ENCODE assay signal across 10 cellular contexts in the genomic region with DNA sequence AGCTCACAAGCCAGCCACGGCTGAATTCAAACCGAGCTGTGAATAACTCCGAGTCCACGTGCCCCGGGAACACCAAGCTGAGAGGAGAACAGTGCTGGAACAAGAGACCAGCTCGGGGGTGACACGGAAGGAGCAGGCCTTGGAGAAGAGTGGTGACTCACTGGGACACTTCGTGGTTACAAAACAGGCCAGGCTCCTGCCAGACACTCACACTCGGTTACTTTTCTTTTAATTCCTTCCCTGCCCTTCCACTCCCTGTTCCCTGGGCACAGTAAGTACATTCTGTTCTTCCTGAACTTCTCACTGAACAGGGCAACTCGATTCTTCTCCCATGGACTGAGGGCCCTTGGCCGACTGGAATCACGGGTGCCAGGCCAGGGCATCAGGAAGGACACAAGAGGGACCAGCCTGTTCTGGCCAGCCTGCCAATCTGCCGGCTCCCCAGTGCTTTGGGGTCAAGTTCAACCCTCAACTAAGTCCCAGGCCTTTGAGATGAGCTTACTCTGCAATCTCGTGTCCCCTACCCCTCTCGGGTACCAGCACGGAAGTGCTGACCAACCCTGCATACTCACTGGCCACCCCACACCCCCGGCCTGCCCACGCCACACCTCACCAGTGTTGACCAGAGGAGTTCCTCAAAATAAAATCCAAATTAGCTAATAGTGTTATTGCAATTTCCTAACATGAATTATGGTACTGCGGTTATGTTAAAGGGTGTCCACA.
A peak's percentile ranks its signal among the peaks of the same experiment; 100 is the strongest.
DNase-seq lines count a peak whose midpoint lies in the region; ATAC-seq, FAIRE-seq and TF ChIP-seq lines count a peak whose summit lies in the region.
"Had no signal": no experiment of that assay in that cellular context is flagged by ENCODE, and none has a peak within 500 bp of the region (broad histone marks: within the 10 kb centered on the region; RNA-seq: fewer than 3 reads in every experiment).

No MANE protein-coding gene starts in this region.

- DNase-seq in HS-5 (ENCODE audit: low read depth) (peak; percentile 11), bronchial epithelial cell (ENCODE audit: low read depth) (peak; percentile 87), left colon (peak; percentile 39 to 84), suprapubic skin (ENCODE audit: low spot score in 2 of 2) (peak; percentile 91 to 93), endothelial cell (ENCODE audit: low spot score) (no peak), H9 (no peak)
- DNase-seq: activated naive CD4-positive, alpha-beta T cell treated with anti-CD3 and anti-CD28 coated beads for 36 hours; stimulated activated CD4-positive, alpha-beta T cell treated with anti-CD3 and anti-CD28 coated beads, Interleukin-12 subunit alpha, Interleukin-12 subunit beta, amount 100 ng/mL, for 4 hours had no signal

- no peak overlapping the region for H3K23ac ChIP-seq in H9 (ENCODE audit: insufficient read length, low read depth, low read length)

- H2BK5ac ChIP-seq in H9 (ENCODE audit: insufficient read length, low read length) = no peak overlapping the region

- intact Hi-C loops in left colon (cut with DNase I, micrococcal nuclease) = no loop called here

- H3K4me3 ChIP-seq in bronchial epithelial cell (ENCODE audit: low read depth, low read length) (no peak overlapping the region), suprapubic skin (no peak overlapping the region)

- no peak overlapping the region for H2BK15ac ChIP-seq in H9 (ENCODE audit: low read depth, low read length)

- no peaks in the 10 kb centered on the region for H3K9me3 ChIP-seq in suprapubic skin
- H3K9me3 ChIP-seq in H9 (ENCODE audit: control insufficient read depth, low read depth, low read length) = no peaks in the 10 kb centered on the region

- H4K5ac ChIP-seq in H9 (ENCODE audit: insufficient read length, low read depth, low read length) = no peak overlapping the region

- peak; percentile 93 for FAIRE-seq in bronchial epithelial cell (lab: Jason Lieb, UNC)

- H3K27me3 ChIP-seq in bronchial epithelial cell (ENCODE audit: control insufficient read depth, insufficient read depth, low read length) (no peaks in the 10 kb centered on the region), suprapubic skin (no peaks in the 10 kb centered on the region), H9 (ENCODE audit: insufficient read depth, low read length) (no peaks in the 10 kb centered on the region)

- no peak overlapping the region for H3K18ac ChIP-seq in H9 (ENCODE audit: insufficient read length, low read depth, low read length)

- H4K91ac ChIP-seq in H9 (ENCODE audit: insufficient read length, low read depth, low read length) = no peak overlapping the region

- no peak overlapping the region for H2BK12ac ChIP-seq in H9 (ENCODE audit: insufficient read length, low read depth, low read length)

- no peak overlapping the region for H3K4ac ChIP-seq in H9 (ENCODE audit: low read depth, low read length)

- H2BK20ac ChIP-seq in H9 (ENCODE audit: low read depth, low read length, poor library complexity, severe bottlenecking) = no peak overlapping the region

- no peaks in the 10 kb centered on the region for H4K20me1 ChIP-seq in H9 (ENCODE audit: control insufficient read depth, insufficient read depth, insufficient read length)

- H2AFZ ChIP-seq in H9 (ENCODE audit: low read length) = no peak overlapping the region

- H3K4me1 Mint-ChIP-seq in endothelial cell (ENCODE audit: unreplicated experiment) (no peaks in the 10 kb centered on the region), H9 (peaks cover 11 to 12% of the 10 kb centered on the region in 2 experiments)

- no peaks in the 10 kb centered on the region for H3K9me3 Mint-ChIP-seq in endothelial cell (ENCODE audit: unreplicated experiment)
- no peaks in the 10 kb centered on the region for H3K9me3 Mint-ChIP-seq in H9
- H3K9me3 Mint-ChIP-seq: activated naive CD4-positive, alpha-beta T cell treated with anti-CD3 and anti-CD28 coated beads for 36 hours had no signal

- H3K23me2 ChIP-seq in H9 (ENCODE audit: insufficient read length, low read depth, low read length, poor library complexity, severe bottlenecking) = no peaks in the 10 kb centered on the region

- H3K9ac ChIP-seq in H9 (ENCODE audit: extremely low read depth, insufficient read length, low read length) = no peak overlapping the region

- no peak overlapping the region for H2AK5ac ChIP-seq in H9 (ENCODE audit: insufficient read length, low read length)

- peak overlapping the region; percentile 96 for H3K27ac ChIP-seq in suprapubic skin
- no peak overlapping the region for H3K27ac ChIP-seq in H9 (ENCODE audit: insufficient read length, low read depth, low read length)

- 55% methylated on average over 19 of the region's 19 CpGs for whole genome bisulfite sequencing in suprapubic skin
- WGBS in H9 (ENCODE audit: extremely low coverage, insufficient read length, low lambda C conversion rate) = no CpG with 5 or more reads among the region's 19 CpGs

- ATAC-seq in left colon = peak; percentile 85
- no peak for ATAC-seq in HG03565 (IDR thresholded peaks at IDR 0.05; ENCODE audit: unreplicated experiment)
- ATAC-seq in HG02571 (IDR thresholded peaks at IDR 0.05; ENCODE audit: unreplicated experiment) = no peak

- H3K4me1 ChIP-seq in suprapubic skin (peaks cover 35% of the 10 kb centered on the region), H9 (ENCODE audit: insufficient read depth, low read length) (no peaks in the 10 kb centered on the region)

- peaks cover 11% of the 10 kb centered on the region for H3K27me3 Mint-ChIP-seq in endothelial cell (ENCODE audit: unreplicated experiment)
- H3K27me3 Mint-ChIP-seq in H9 (ENCODE audit: low read depth) = peaks cover 9% of the 10 kb centered on the region

- no peak overlapping the region for H3K4me3 Mint-ChIP-seq in endothelial cell (ENCODE audit: unreplicated experiment)
- no peak overlapping the region for H3K4me3 Mint-ChIP-seq in H9
- H3K4me3 Mint-ChIP-seq: activated naive CD4-positive, alpha-beta T cell treated with anti-CD3 and anti-CD28 coated beads for 36 hours had no signal

- no peaks in the 10 kb centered on the region for H3K79me2 ChIP-seq in H9 (ENCODE audit: insufficient read depth, low read length)

- TF ChIP-seq CTCF in bronchial epithelial cell (IDR thresholded peaks at IDR 0.05; ENCODE audit: insufficient read depth, low read length, severe bottlenecking) (no peak), suprapubic skin (IDR thresholded peaks at IDR 0.05) (no peak), endothelial cell (IDR thresholded peaks at IDR 0.05; ENCODE audit: unreplicated experiment) (no peak), H9 (conservative IDR thresholded peaks at IDR 0.05) (no peak)

- H3K36me3 Mint-ChIP-seq in endothelial cell (ENCODE audit: low read depth, unreplicated experiment) = no peaks in the 10 kb centered on the region
- H3K36me3 Mint-ChIP-seq in H9 (ENCODE audit: insufficient read depth in 1 of 3, low read depth in 3 of 3) = no peaks in the 10 kb centered on the region

- H3K4me2 ChIP-seq in H9 (ENCODE audit: insufficient read depth, insufficient read length, low read length) = no peak overlapping the region

- no peaks in the 10 kb centered on the region for H3K79me1 ChIP-seq in H9 (ENCODE audit: insufficient read depth, low read depth, low read length, poor library complexity, severe bottlenecking)

- no peak for TF ChIP-seq POLR2A in suprapubic skin (IDR thresholded peaks at IDR 0.05)

- H3K27ac Mint-ChIP-seq in endothelial cell (ENCODE audit: unreplicated experiment) (no peak overlapping the region), H9 (peak overlapping the region in 1 of 3 experiments; percentile 48; a peak in 1 of 7 replicates)
- H3K27ac Mint-ChIP-seq: activated naive CD4-positive, alpha-beta T cell treated with anti-CD3 and anti-CD28 coated beads for 36 hours had no signal

- H3K36me3 ChIP-seq in bronchial epithelial cell (ENCODE audit: control insufficient read depth, insufficient read depth, low read length) (no peaks in the 10 kb centered on the region), suprapubic skin (no peaks in the 10 kb centered on the region)

- H3K56ac ChIP-seq in H9 (ENCODE audit: insufficient read length, low read depth, low read length) = no peak overlapping the region

- H4K8ac ChIP-seq in H9 (replicated peaks; ENCODE audit: insufficient read length, low read depth, low read length) = no peak overlapping the region

- H2BK120ac ChIP-seq in H9 (ENCODE audit: low read depth, low read length, poor library complexity, severe bottlenecking) = no peak overlapping the region

- H3K14ac ChIP-seq in H9 (ENCODE audit: insufficient read depth, low read length) = no peak overlapping the region; the same call in 1 of the 2 replicates

- no peak for TF ChIP-seq EP300 in suprapubic skin (IDR thresholded peaks at IDR 0.05)

- H3T11ph ChIP-seq in H9 (ENCODE audit: low read length) = no peak overlapping the region

Comparison
In these comparisons a context has a peak if more than half of its experiments do, and no peak if none do; other contexts are left out.
1. DNase-seq: peak in HS-5 (single experiment), bronchial epithelial cell (single experiment), left colon (2 of 2) and suprapubic skin (2 of 2); none in endothelial cell (single experiment) and H9 (single experiment).